Comparison of ENCODE assay signal across 18 cellular contexts in the genomic region with DNA sequence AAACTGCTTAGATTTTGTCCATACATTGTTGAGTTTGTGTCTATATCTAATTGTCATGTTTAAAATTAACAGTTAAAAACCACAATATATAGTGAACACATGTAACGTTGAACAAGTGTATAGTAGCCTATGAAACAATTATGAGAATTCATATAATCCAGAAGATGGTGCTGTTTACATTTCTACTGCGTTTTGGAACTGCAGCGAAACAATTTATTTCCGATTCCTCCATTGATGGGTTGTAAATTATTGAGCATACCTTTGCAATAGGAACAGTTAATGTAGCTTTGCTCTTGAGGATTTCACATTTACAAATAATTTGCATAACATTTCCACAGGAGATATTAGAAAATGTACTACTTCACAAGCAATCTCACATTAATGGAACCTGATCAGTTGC.
DNase-seq lines count a peak whose midpoint lies in the region; ATAC-seq, FAIRE-seq and TF ChIP-seq lines count a peak whose summit lies in the region.
"Had no signal": no experiment of that assay in that cellular context is flagged by ENCODE, and none has a peak within 500 bp of the region (broad histone marks: within the 10 kb centered on the region; RNA-seq: fewer than 3 reads in every experiment).

No MANE protein-coding gene starts in this region.

- no peaks in the 10 kb centered on the region for H3K27me3 ChIP-seq in OCI-LY1 (ENCODE audit: insufficient read depth, low read length)
- no peaks in the 10 kb centered on the region for H3K27me3 ChIP-seq in dorsolateral prefrontal cortex
- H3K27me3 ChIP-seq in thyroid gland: no peaks in the 10 kb centered on the region
- H3K27me3 ChIP-seq: colonic mucosa, esophagus squamous epithelium, MG63 had no signal

- no peaks in the 10 kb centered on the region for H3K79me2 ChIP-seq in OCI-LY1 (ENCODE audit: insufficient read depth, low read length)

- H3K9me3 ChIP-seq in OCI-LY1 (ENCODE audit: low read length) (no peaks in the 10 kb centered on the region), thyroid gland (no peaks in the 10 kb centered on the region)
- H3K9me3 ChIP-seq: colonic mucosa, esophagus squamous epithelium, MG63 had no signal

- FAIRE-seq in HTR-8/SVneo (lab: Jason Lieb, UNC): peak; percentile 42
- FAIRE-seq: G401.6 had no signal

- H3K36me3 ChIP-seq in OCI-LY1 (ENCODE audit: insufficient read depth, low read length) (no peaks in the 10 kb centered on the region), thyroid gland (no peaks in the 10 kb centered on the region)
- H3K36me3 ChIP-seq: colonic mucosa, esophagus squamous epithelium, MG63 had no signal

- H3K27ac ChIP-seq in OCI-LY1 (ENCODE audit: low read depth, low read length, poor library complexity, severe bottlenecking) (no peak overlapping the region), dorsolateral prefrontal cortex (no peak overlapping the region), thyroid gland (no peak overlapping the region)
- H3K27ac ChIP-seq: colonic mucosa, esophagus squamous epithelium, HL-60 had no signal

- intact Hi-C loops in dorsolateral prefrontal cortex (cut with DNase I): loop anchor here in 1 of 2 donors (10.0 kb wide), 1 partner anchor 412 kb away; a partner anchor contains a TSS
- intact Hi-C loops in thyroid gland (cut with DNase I): no loop called here

- no peak overlapping the region for H3K4me3 ChIP-seq in OCI-LY1 (ENCODE audit: low read depth, low read length, poor library complexity, severe bottlenecking)
- peak overlapping the region in 5 of 59 donors; percentile 4 to 29 (median 14) for H3K4me3 ChIP-seq in dorsolateral prefrontal cortex
- no peak overlapping the region for H3K4me3 ChIP-seq in thyroid gland (replicated peaks in 1 of 3)
- H3K4me3 ChIP-seq: colonic mucosa, esophagus squamous epithelium, MG63 had no signal

- no peaks in the 10 kb centered on the region for H3K9me2 ChIP-seq in OCI-LY1 (ENCODE audit: low read depth, low read length)

- H2AFZ ChIP-seq in OCI-LY1 (ENCODE audit: low read length): no peak overlapping the region

- DNase-seq in Ammon's horn (ENCODE audit: low spot score): peak; percentile 19
- no peak for DNase-seq in HTR-8/SVneo (ENCODE audit: insufficient read length, low spot score)
- no peak for DNase-seq in dorsolateral prefrontal cortex
- DNase-seq in thyroid gland: no peak
- DNase-seq in activated gamma-delta T cell treated with Interleukin-2 at 50 U/mL for 16 hours: no peak
- DNase-seq in central memory CD4-positive, alpha-beta T cell: no peak
- DNase-seq: activated CD4-positive, alpha-beta T cell treated with anti-CD3 and anti-CD28 coated beads for 4 hours; activated naive CD8-positive, alpha-beta T cell treated with anti-CD3 and anti-CD28 coated beads, Interleukin-2, amount 50 U/mL, for 24 hours; CD4-positive, CD25-positive, alpha-beta regulatory T cell; colonic mucosa; esophagus squamous epithelium; MG63; naive thymus-derived CD8-positive, alpha-beta T cell; NK-92 treated with Interleukin-12 subunit alpha and Interleukin-12 subunit beta, amount 100 ng/mL, for 24 hours had no signal

- no peak for ATAC-seq in HG02973 (IDR thresholded peaks at IDR 0.05; ENCODE audit: unreplicated experiment)
- ATAC-seq: activated naive CD8-positive, alpha-beta T cell treated with anti-CD3 and anti-CD28 coated beads, Interleukin-2, amount 50 U/mL, for 24 hours; naive thymus-derived CD8-positive, alpha-beta T cell had no signal

- no peak for TF ChIP-seq POLR2A in thyroid gland (IDR thresholded peaks at IDR 0.05)

- no peaks in the 10 kb centered on the region for H4K20me1 ChIP-seq in OCI-LY1 (ENCODE audit: insufficient read depth, low read length)

- no peak overlapping the region for H3K4me2 ChIP-seq in OCI-LY1 (ENCODE audit: low read length)

- H3K9ac ChIP-seq in OCI-LY1 (ENCODE audit: low read length): no peak overlapping the region

- TF ChIP-seq CTCF in OCI-LY1 (IDR thresholded peaks at IDR 0.05; ENCODE audit: low read length): peak; percentile 58; the same call in 1 of the 2 replicates
- peak in 47 of 56 donors; percentile 9 to 51 (median 34) for TF ChIP-seq CTCF in dorsolateral prefrontal cortex (IDR thresholded peaks at IDR 0.05 in 54 of 56, conservative IDR thresholded peaks at IDR 0.05 in 2 of 56; ENCODE audit: low read depth in 1 of 56, partially characterized antibody in 56 of 56)
- no peak for TF ChIP-seq CTCF in thyroid gland (IDR thresholded peaks at IDR 0.05)

- no peaks in the 10 kb centered on the region for H3K4me1 ChIP-seq in OCI-LY1 (ENCODE audit: insufficient read depth, low read length, severe bottlenecking)
- no peaks in the 10 kb centered on the region for H3K4me1 ChIP-seq in thyroid gland
- H3K4me1 ChIP-seq: colonic mucosa, esophagus squamous epithelium had no signal

- no peaks in the 10 kb centered on the region for H3F3A ChIP-seq in OCI-LY1 (ENCODE audit: insufficient read depth, low read length)

- WGBS in thyroid gland, 2 donors: 64 to 67% methylated on average over 4 of the region's 4 CpGs

Comparison
In these comparisons a context has a peak if more than half of its experiments do, and no peak if none do; other contexts are left out.
1. CTCF ChIP-seq: peak in OCI-LY1 (single experiment) and dorsolateral prefrontal cortex (47 of 56); none in thyroid gland (0 of 6).